Comparison of ENCODE assay signal across 8 cellular contexts in genomic region chr15:76057332-76058000, GRCh38. TPM values are rescaled to one million over a fixed set of nuclear protein-coding genes. Genes with fewer than 3 reads are reported as not detected.
A peak's percentile ranks its signal among the peaks of the same experiment; 100 is the strongest.
DNase-seq lines count a peak whose midpoint lies in the region; ATAC-seq and TF ChIP-seq lines count a peak whose summit lies in the region.

No MANE protein-coding gene starts in this region.

- in situ Hi-C loops in gastrocnemius medialis (cut with MboI; ENCODE audit: low sequenced_read_pairs in 4 of 4), result loop anchor here in 2 of 4 donors (5.0 to 10.0 kb wide), 2 partner anchors 77 to 80 kb away; no protein-coding TSS in a partner anchor

- H3K4me3 ChIP-seq in right atrium auricular region (no peak overlapping the region), HEK293 (ENCODE audit: low read depth, low read length) (peak overlapping the region; percentile 16), gastroesophageal sphincter (no peak overlapping the region), gastrocnemius medialis (peak overlapping the region in 3 of 4 donors; percentile 14 to 46 (median 24))

- intact Hi-C loops in left ventricle myocardium superior (cut with micrococcal nuclease), result no loop called here
- intact Hi-C loops in gastrocnemius medialis (cut with DNase I; ENCODE audit: low total_unique reads), result loop anchor here (1.0 kb wide), 1 partner anchor 82 kb away; no protein-coding TSS in a partner anchor

- H3K36me3 ChIP-seq in right atrium auricular region (no peaks in the 10 kb centered on the region), HEK293 (ENCODE audit: control insufficient read depth in 2 of 2, insufficient read depth in 1 of 2, low read length in 2 of 2) (no peaks in the 10 kb centered on the region), gastroesophageal sphincter (no peaks in the 10 kb centered on the region), gastrocnemius medialis (no peaks in the 10 kb centered on the region)

- WGBS in gastroesophageal sphincter (ENCODE audit: low coverage in 1 of 2), 2 donors, result 1 to 2% methylated on average over 7 of the region's 7 CpGs

- H3K27ac ChIP-seq in right atrium auricular region (no peak overlapping the region), HEK293 (ENCODE audit: extremely low read depth, low read depth, low read length) (no peak overlapping the region), gastroesophageal sphincter (no peak overlapping the region), gastrocnemius medialis (peak overlapping the region in 2 of 4 donors; percentile 3 to 33)

- H3K4me1 ChIP-seq in right atrium auricular region (peaks cover 0 to 20% of the 10 kb centered on the region in 2 donors), HEK293 (ENCODE audit: control insufficient read depth, insufficient read depth, low read length) (no peaks in the 10 kb centered on the region), gastroesophageal sphincter (peaks cover 0 to 25% (median 10%) of the 10 kb centered on the region in 3 donors), gastrocnemius medialis (peaks cover 5 to 17% of the 10 kb centered on the region in 2 donors)

- TF ChIP-seq POLR2A in gastroesophageal sphincter (IDR thresholded peaks at IDR 0.05) (no peak), gastrocnemius medialis (IDR thresholded peaks at IDR 0.05) (no peak)

- POLR2A ChIA-PET in HEK293 (lab: Yijun Ruan, JAX), result no interaction called here

- H3K9me3 ChIP-seq in right atrium auricular region, result no peaks in the 10 kb centered on the region
- H3K9me3 ChIP-seq in HEK293 (ENCODE audit: control insufficient read depth, insufficient read depth, low read depth, low read length), result no peaks in the 10 kb centered on the region
- no peaks in the 10 kb centered on the region for H3K9me3 ChIP-seq in gastroesophageal sphincter
- H3K9me3 ChIP-seq in gastrocnemius medialis, result no peaks in the 10 kb centered on the region

- CTCF ChIA-PET in HEK293 (lab: Yijun Ruan, JAX), result interaction anchor here (0.6 to 9.4 kb wide), 36 partner anchors 8 to 1445 kb away, joined by 3 to 261 read pairs (median 3); partner anchors contain the start of gene UBE2Q2

- no peak for ATAC-seq in left ventricle myocardium superior
- no peak for ATAC-seq in gastroesophageal sphincter
- no peak for ATAC-seq in gastrocnemius medialis
- no peak for ATAC-seq in HG03025 (IDR thresholded peaks at IDR 0.05; ENCODE audit: low FRiP score, unreplicated experiment)

- TF ChIP-seq CTCF in right atrium auricular region (IDR thresholded peaks at IDR 0.05) (peak; percentile 32 to 77), HEK293 (tag by site-specific recombination; IDR thresholded peaks at IDR 0.05) (no peak), gastroesophageal sphincter (IDR thresholded peaks at IDR 0.05) (peak; percentile 54 to 76 (median 60)), gastrocnemius medialis (IDR thresholded peaks at IDR 0.05 in 4 of 5, conservative IDR thresholded peaks at IDR 0.05 in 1 of 5) (peak; percentile 42 to 81 (median 68))

- no peak for TF ChIP-seq EP300 in gastroesophageal sphincter (IDR thresholded peaks at IDR 0.05)

- DNase-seq in right atrium auricular region (ENCODE audit: low spot score), result no peak
- no peak for DNase-seq in left ventricle myocardium superior
- DNase-seq in NCI-H2171 (lab: John Stamatoyannopoulos, UW), result peak; percentile 50
- DNase-seq in activated T-cell treated with anti-CD3 and anti-CD28 coated beads for 24 hours (ENCODE audit: low read depth), result peak; percentile 26
- DNase-seq in gastrocnemius medialis, result no peak

- peaks cover 0 to 4% of the 10 kb centered on the region in 2 donors for H3K27me3 ChIP-seq in right atrium auricular region
- H3K27me3 ChIP-seq in gastroesophageal sphincter, result peaks cover 77% of the 10 kb centered on the region
- peaks cover 0 to 3% (median 0%) of the 10 kb centered on the region in 3 donors for H3K27me3 ChIP-seq in gastrocnemius medialis

TF ChIP-seq in HEK293, 187 proteins besides CTCF, POLR2A, EP300 and RAD21:
- TF ChIP-seq ZNF660 (tag by site-specific recombination; IDR thresholded peaks at IDR 0.05) (peak; percentile 46; the same call in 1 of the 2 replicates), ZNF132 (tag by site-specific recombination; IDR thresholded peaks at IDR 0.05; ENCODE audit: borderline replicate concordance) (no peak), ZNF658 (tag by site-specific recombination; IDR thresholded peaks at IDR 0.05) (no peak), PRDM1 (tag by site-specific recombination; IDR thresholded peaks at IDR 0.05) (peak; percentile 35; the same call in 1 of the 2 replicates), ZIC2 (tag by site-specific recombination; IDR thresholded peaks at IDR 0.05) (no peak), ZNF16 (tag by site-specific recombination; IDR thresholded peaks at IDR 0.05; ENCODE audit: low read depth) (no peak), ZNF654 (tag by site-specific recombination; IDR thresholded peaks at IDR 0.05; ENCODE audit: low read depth) (peak; percentile 26; the same call in 1 of the 2 replicates)
- TF ChIP-seq, protein P1, sequence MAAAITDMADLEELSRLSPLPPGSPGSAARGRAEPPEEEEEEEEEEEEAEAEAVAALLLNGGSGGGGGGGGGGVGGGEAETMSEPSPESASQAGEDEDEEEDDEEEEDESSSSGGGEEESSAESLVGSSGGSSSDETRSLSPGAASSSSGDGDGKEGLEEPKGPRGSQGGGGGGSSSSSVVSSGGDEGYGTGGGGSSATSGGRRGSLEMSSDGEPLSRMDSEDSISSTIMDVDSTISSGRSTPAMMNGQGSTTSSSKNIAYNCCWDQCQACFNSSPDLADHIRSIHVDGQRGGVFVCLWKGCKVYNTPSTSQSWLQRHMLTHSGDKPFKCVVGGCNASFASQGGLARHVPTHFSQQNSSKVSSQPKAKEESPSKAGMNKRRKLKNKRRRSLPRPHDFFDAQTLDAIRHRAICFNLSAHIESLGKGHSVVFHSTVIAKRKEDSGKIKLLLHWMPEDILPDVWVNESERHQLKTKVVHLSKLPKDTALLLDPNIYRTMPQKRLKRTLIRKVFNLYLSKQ (tag by site-specific recombination; IDR thresholded peaks at IDR 0.05; ENCODE audit: borderline replicate concordance), result no peak
- TF ChIP-seq, protein P2, sequence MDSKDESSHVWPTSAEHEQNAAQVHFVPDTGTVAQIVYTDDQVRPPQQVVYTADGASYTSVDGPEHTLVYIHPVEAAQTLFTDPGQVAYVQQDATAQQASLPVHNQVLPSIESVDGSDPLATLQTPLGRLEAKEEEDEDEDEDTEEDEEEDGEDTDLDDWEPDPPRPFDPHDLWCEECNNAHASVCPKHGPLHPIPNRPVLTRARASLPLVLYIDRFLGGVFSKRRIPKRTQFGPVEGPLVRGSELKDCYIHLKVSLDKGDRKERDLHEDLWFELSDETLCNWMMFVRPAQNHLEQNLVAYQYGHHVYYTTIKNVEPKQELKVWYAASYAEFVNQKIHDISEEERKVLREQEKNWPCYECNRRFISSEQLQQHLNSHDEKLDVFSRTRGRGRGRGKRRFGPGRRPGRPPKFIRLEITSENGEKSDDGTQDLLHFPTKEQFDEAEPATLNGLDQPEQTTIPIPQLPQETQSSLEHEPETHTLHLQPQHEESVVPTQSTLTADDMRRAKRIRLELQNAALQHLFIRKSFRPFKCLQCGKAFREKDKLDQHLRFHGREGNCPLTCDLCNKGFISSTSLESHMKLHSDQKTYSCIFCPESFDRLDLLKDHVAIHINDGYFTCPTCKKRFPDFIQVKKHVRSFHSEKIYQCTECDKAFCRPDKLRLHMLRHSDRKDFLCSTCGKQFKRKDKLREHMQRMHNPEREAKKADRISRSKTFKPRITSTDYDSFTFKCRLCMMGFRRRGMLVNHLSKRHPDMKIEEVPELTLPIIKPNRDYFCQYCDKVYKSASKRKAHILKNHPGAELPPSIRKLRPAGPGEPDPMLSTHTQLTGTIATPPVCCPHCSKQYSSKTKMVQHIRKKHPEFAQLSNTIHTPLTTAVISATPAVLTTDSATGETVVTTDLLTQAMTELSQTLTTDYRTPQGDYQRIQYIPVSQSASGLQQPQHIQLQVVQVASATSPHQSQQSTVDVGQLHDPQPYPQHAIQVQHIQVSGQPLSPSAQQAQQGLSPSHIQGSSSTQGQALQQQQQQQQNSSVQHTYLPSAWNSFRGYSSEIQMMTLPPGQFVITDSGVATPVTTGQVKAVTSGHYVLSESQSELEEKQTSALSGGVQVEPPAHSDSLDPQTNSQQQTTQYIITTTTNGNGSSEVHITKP (tag by site-specific recombination; IDR thresholded peaks at IDR 0.05), result peak; percentile 50

RNA-seq across cellular contexts. Expression of gene TMEM266, which starts 2.3 kb away (rescaled TPM):
- total RNA-seq in right atrium auricular region (under 1 TPM in 1 of 2 donors, not detected in 1; 0.20 TPM), left ventricle myocardium superior (0.10 TPM), gastroesophageal sphincter (under 1 TPM in 1 of 4 donors, not detected in 3; 0.77 TPM), gastrocnemius medialis (10 to 100 TPM in 2 of 4 donors, 1 to 10 TPM in 2; 3.6 to 17.1 (median 11.7) TPM)

RNA-seq across cellular contexts. Expression of gene NRG4, which starts 45.2 kb away (rescaled TPM):
- total RNA-seq in right atrium auricular region (1 to 10 TPM in 1 of 2 donors, under 1 TPM in 1; 0.63 to 1.1 TPM), left ventricle myocardium superior (not detected), gastroesophageal sphincter (under 1 TPM in 2 of 4 donors, not detected in 2; 0.12 to 0.13 TPM), gastrocnemius medialis (1 to 10 TPM; 2.0 to 9.8 (median 3.4) TPM)

Comparison
In these comparisons a context has a peak if more than half of its experiments do, and no peak if none do; other contexts are left out.
1. DNase-seq: peak in NCI-H2171 (single experiment) and activated T-cell treated with anti-CD3 and anti-CD28 coated beads for 24 hours (single experiment); none in right atrium auricular region (single experiment), left ventricle myocardium superior (single experiment) and gastrocnemius medialis (0 of 2).
2. H3K4me3 ChIP-seq: peak in HEK293 (single experiment) and gastrocnemius medialis (3 of 4); none in right atrium auricular region (0 of 2) and gastroesophageal sphincter (0 of 2).